ENCODE assay signal across 9 cellular contexts in genomic region chr11:73596547-73596946, GRCh38. TPM values are rescaled to one million over a fixed set of nuclear protein-coding genes. Genes with fewer than 3 reads are reported as not detected.
DNase-seq lines count a peak whose midpoint lies in the region; ATAC-seq and TF ChIP-seq lines count a peak whose summit lies in the region.
"Had no signal": no experiment of that assay in that cellular context is flagged by ENCODE, and none has a peak within 500 bp of the region (broad histone marks: within the 10 kb centered on the region; RNA-seq: fewer than 3 reads in every experiment).

No MANE protein-coding gene starts in this region.

- CTCF ChIA-PET in CD4-positive, alpha-beta memory T cell (lab: Charles Lee; ENCODE audit: partially characterized antibody) = interaction anchor here (1.3 kb wide), 1 partner anchor 246 kb away, joined by 5 read pairs; no protein-coding TSS in a partner anchor

- TF ChIP-seq RAD21 in neural cell (conservative IDR thresholded peaks at IDR 0.05) = no peak

- H3K36me3 Mint-ChIP-seq in CD4-positive, alpha-beta memory T cell = peaks cover 0 to 11% of the 10 kb centered on the region in 2 donors
- H3K36me3 Mint-ChIP-seq in central memory CD8-positive, alpha-beta T cell (ENCODE audit: insufficient read depth) = peaks cover 13% of the 10 kb centered on the region

- H3K9ac ChIP-seq in KMS-11 (no peak overlapping the region), neural cell (ENCODE audit: low read length) (peak overlapping the region; percentile 97)

- peaks cover 24% of the 10 kb centered on the region for H3K4me1 ChIP-seq in CD4-positive, alpha-beta memory T cell (ENCODE audit: insufficient read depth, low read length)
- H3K4me1 ChIP-seq in KMS-11 (ENCODE audit: low read depth, poor library complexity, severe bottlenecking) = peaks cover 6% of the 10 kb centered on the region

- peak overlapping the region in 6 of 7 donors; percentile 43 to 92 (median 78) for H3K27ac Mint-ChIP-seq in CD4-positive, alpha-beta memory T cell
- peak overlapping the region; percentile 84 for H3K27ac Mint-ChIP-seq in central memory CD8-positive, alpha-beta T cell (ENCODE audit: low read depth)

- H3K9me3 ChIP-seq in CD4-positive, alpha-beta memory T cell (ENCODE audit: control insufficient read depth in 1 of 2, low read length in 2 of 2) = no peaks in the 10 kb centered on the region
- no peaks in the 10 kb centered on the region for H3K9me3 ChIP-seq in neural cell (ENCODE audit: low read length)

- no peaks in the 10 kb centered on the region for H3K27me3 Mint-ChIP-seq in CD4-positive, alpha-beta memory T cell
- H3K27me3 Mint-ChIP-seq in central memory CD8-positive, alpha-beta T cell = no peaks in the 10 kb centered on the region

- TF ChIP-seq CTCF in KMS-11 (conservative IDR thresholded peaks at IDR 0.05; ENCODE audit: low read depth, low read length) = no peak
- TF ChIP-seq CTCF in neural cell (IDR thresholded peaks at IDR 0.05; ENCODE audit: poor library complexity, severe bottlenecking) = no peak
- no peak for TF ChIP-seq CTCF in GM20000 (IDR thresholded peaks at IDR 0.05; ENCODE audit: extremely low read depth, missing control alignments)

- H3K4me2 ChIP-seq in KMS-11 = peak overlapping the region; percentile 75
- H3K4me2 ChIP-seq in neural cell (ENCODE audit: low read length) = peak overlapping the region; percentile 98

- no peak for DNase-seq in CD4-positive, alpha-beta memory T cell
- DNase-seq in central memory CD8-positive, alpha-beta T cell (ENCODE audit: low spot score in 2 of 2) = no peak
- no peak for DNase-seq in GM20000 (ENCODE audit: low spot score)
- no peak for DNase-seq in middle frontal gyrus (ENCODE audit: extremely low spot score, low spot score)
- no peak for DNase-seq in NCI-H187 (lab: John Stamatoyannopoulos, UW)
- DNase-seq: NCI-H2107 had no signal

- no peaks in the 10 kb centered on the region for H3F3A ChIP-seq in neural cell (ENCODE audit: insufficient read depth, low read length, poor library complexity, severe bottlenecking)

- intact Hi-C loops in CD4-positive, alpha-beta memory T cell (cut with micrococcal nuclease) = loop anchor here (5.0 to 10.0 kb wide), 3 partner anchors 181 to 998 kb away; partner anchors contain the start of genes COA4, PAAF1 and POLD3

- H4K20me1 ChIP-seq in KMS-11 (ENCODE audit: insufficient read depth) (no peaks in the 10 kb centered on the region), neural cell (ENCODE audit: insufficient read depth) (no peaks in the 10 kb centered on the region)

- H3K36me3 ChIP-seq in CD4-positive, alpha-beta memory T cell (ENCODE audit: insufficient read depth, low read length) = no peaks in the 10 kb centered on the region
- H3K36me3 ChIP-seq in KMS-11 (ENCODE audit: insufficient read depth) (no peaks in the 10 kb centered on the region), neural cell (ENCODE audit: insufficient read depth, low read length) (no peaks in the 10 kb centered on the region)

- peak overlapping the region in 1 of 2 donors; percentile 94 for H3K4me3 ChIP-seq in CD4-positive, alpha-beta memory T cell (ENCODE audit: low read length in 2 of 2)
- no peak overlapping the region for H3K4me3 ChIP-seq in KMS-11 (IDR thresholded peaks at IDR 0.05; ENCODE audit: insufficient read depth, low read depth, low read length)
- peak overlapping the region; percentile 91 for H3K4me3 ChIP-seq in neural cell (ENCODE audit: low read length)

- H2AFZ ChIP-seq in KMS-11 (ENCODE audit: low read depth) (no peak overlapping the region), neural cell (ENCODE audit: low read depth, low read length) (no peak overlapping the region)

- no peak for TF ChIP-seq EP300 in neural cell (conservative IDR thresholded peaks at IDR 0.05; ENCODE audit: poor library complexity, severe bottlenecking)

- no peaks in the 10 kb centered on the region for H3K9me2 ChIP-seq in neural cell (ENCODE audit: insufficient read depth, low read length)

- H3K79me2 ChIP-seq in KMS-11 (ENCODE audit: insufficient read depth, low read depth) (peaks cover 6% of the 10 kb centered on the region; the same call in 1 of the 2 replicates), neural cell (replicated peaks; ENCODE audit: insufficient read depth, low read length) (peaks cover 60% of the 10 kb centered on the region)

- POLR2A ChIA-PET in CD4-positive, alpha-beta memory T cell (lab: Charles Lee; ENCODE audit: partially characterized antibody) = no interaction called here

- peaks cover 22 to 39% (median 31%) of the 10 kb centered on the region in 4 donors for H3K4me1 Mint-ChIP-seq in CD4-positive, alpha-beta memory T cell
- H3K4me1 Mint-ChIP-seq in central memory CD8-positive, alpha-beta T cell = peaks cover 31% of the 10 kb centered on the region

- no peaks in the 10 kb centered on the region for H3K27me3 ChIP-seq in CD4-positive, alpha-beta memory T cell (ENCODE audit: insufficient read depth, low read length)
- H3K27me3 ChIP-seq in KMS-11 (ENCODE audit: insufficient read depth, low read depth) (no peaks in the 10 kb centered on the region), neural cell (ENCODE audit: insufficient read depth, low read depth, low read length) (no peaks in the 10 kb centered on the region)

- no peak overlapping the region for H3K27ac ChIP-seq in CD4-positive, alpha-beta memory T cell (ENCODE audit: low read depth, low read length)
- no peak overlapping the region for H3K27ac ChIP-seq in KMS-11
- H3K27ac ChIP-seq in neural cell (ENCODE audit: low read length) = peak overlapping the region; percentile 98

- no peaks in the 10 kb centered on the region for H3K9me3 Mint-ChIP-seq in CD4-positive, alpha-beta memory T cell
- H3K9me3 Mint-ChIP-seq in central memory CD8-positive, alpha-beta T cell = no peaks in the 10 kb centered on the region

- peak overlapping the region; percentile 92 to 96 (median 94) for H3K4me3 Mint-ChIP-seq in CD4-positive, alpha-beta memory T cell
- H3K4me3 Mint-ChIP-seq in central memory CD8-positive, alpha-beta T cell = peak overlapping the region; percentile 81

- no peak for ATAC-seq in central memory CD8-positive, alpha-beta T cell (replicated peaks; ENCODE audit: extremely low read depth, poor library complexity, severe bottlenecking)
- ATAC-seq in GM18511 (IDR thresholded peaks at IDR 0.05; ENCODE audit: unreplicated experiment) = no peak

TF ChIP-seq in neural cell, 6 proteins besides CTCF, POLR2A, EP300 and RAD21:
- TF ChIP-seq SMC3 (conservative IDR thresholded peaks at IDR 0.05; ENCODE audit: poor library complexity) = no peak
- TF ChIP-seq REST (IDR thresholded peaks at IDR 0.05; ENCODE audit: borderline replicate concordance) = no peak
- TF ChIP-seq TAF1 (IDR thresholded peaks at IDR 0.05; ENCODE audit: low read depth) = no peak
TF ChIP-seq in neural cell: peak in this region for 0.

RNA-seq across cellular contexts. Expression of gene FAM168A, which starts 1.4 kb away (rescaled TPM):
- total RNA-seq in CD4-positive, alpha-beta memory T cell = 10 to 100 TPM; 21.9 to 22.7 TPM
- polyA plus RNA-seq in CD4-positive, alpha-beta memory T cell = 1 to 10 TPM in 1 of 2 donors, under 1 TPM in 1; 0.61 to 3.5 TPM
- polyA plus RNA-seq in neural cell = 67.3 and 70.8 TPM in 2 replicates
- polyA minus RNA-seq in neural cell = 116 and 129 TPM in 2 replicates

RNA-seq across cellular contexts. Expression of gene PLEKHB1, which starts 49.8 kb away (rescaled TPM):
- 10 to 100 TPM; 53.8 to 63.2 TPM for total RNA-seq in CD4-positive, alpha-beta memory T cell
- 10 to 100 TPM; 78.4 to 79.1 TPM for polyA plus RNA-seq in CD4-positive, alpha-beta memory T cell
- polyA plus RNA-seq in neural cell = 0.25 and 0.40 TPM in 2 replicates
- 0.46 and 0.97 TPM in 2 replicates for polyA minus RNA-seq in neural cell

Comparison
In these comparisons a context has a peak if more than half of its experiments do, and no peak if none do; other contexts are left out.
1. RNA of gene FAM168A, which starts 1.4 kb away (polyA plus RNA-seq): 67.3 to 70.8 TPM in neural cell; 0.61 to 3.5 TPM in CD4-positive, alpha-beta memory T cell; every median in the first group is over 10 times any median in the second.
2. RNA of gene PLEKHB1, which starts 49.8 kb away (polyA plus RNA-seq): 78.4 to 79.1 TPM in CD4-positive, alpha-beta memory T cell; 0.25 to 0.40 TPM in neural cell; every median in the first group is over 10 times any median in the second.